ENCODE assay signal across 24 cellular contexts in the genomic region with DNA sequence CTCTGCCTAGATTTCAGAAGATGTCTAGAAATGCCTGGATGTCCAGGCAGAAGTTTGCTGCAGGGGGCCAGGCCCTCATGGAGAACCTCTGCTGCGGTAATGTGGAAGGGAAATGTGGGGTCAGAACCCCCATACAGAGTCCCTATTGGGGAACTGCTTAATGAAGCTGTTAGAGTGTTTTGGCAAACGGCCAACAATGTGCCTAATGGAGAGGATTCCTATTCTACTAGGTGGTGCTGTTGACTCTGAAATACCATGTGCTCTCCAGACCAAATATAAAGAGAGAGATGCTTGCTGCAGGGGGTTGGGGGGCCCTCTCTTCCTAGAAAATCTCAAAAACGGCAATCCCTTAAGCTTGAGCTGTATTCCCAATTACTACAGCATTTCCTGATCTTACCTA. TPM values are rescaled to one million over a fixed set of nuclear protein-coding genes. Genes with fewer than 3 reads are reported as not detected.
DNase-seq lines count a peak whose midpoint lies in the region; ATAC-seq and TF ChIP-seq lines count a peak whose summit lies in the region.
"Had no signal": no experiment of that assay in that cellular context is flagged by ENCODE, and none has a peak within 500 bp of the region (broad histone marks: within the 10 kb centered on the region; RNA-seq: fewer than 3 reads in every experiment).

No MANE protein-coding gene starts in this region.

- H3K4me3 ChIP-seq in A673 (ENCODE audit: low read depth, low read length, poor library complexity, severe bottlenecking): no peak overlapping the region
- H3K4me3 ChIP-seq in SJCRH30: no peak overlapping the region
- H3K4me3 ChIP-seq in fibroblast of villous mesenchyme (ENCODE audit: low read depth, low read length): no peak overlapping the region
- H3K4me3 ChIP-seq in CD8-positive, alpha-beta T cell (ENCODE audit: low read depth, low read length): no peak overlapping the region
- H3K4me3 ChIP-seq: breast epithelium, MG63 had no signal

- H3K4me1 Mint-ChIP-seq in CD8-positive, alpha-beta T cell (ENCODE audit: low read depth): peaks cover 5% of the 10 kb centered on the region
- H3K4me1 Mint-ChIP-seq: activated naive CD8-positive, alpha-beta T cell treated with anti-CD3 and anti-CD28 coated beads, Interleukin-2, amount 50 U/mL, for 24 hours; memory B cell had no signal

- no TSS peak for BruUV-seq in A673 (replicated peaks; lab: Mats Ljungman, UMichigan)

- H3K36me3 ChIP-seq in A673 (ENCODE audit: insufficient read depth, low read length, poor library complexity, severe bottlenecking) (no peaks in the 10 kb centered on the region), SJCRH30 (no peaks in the 10 kb centered on the region)
- peaks cover 5% of the 10 kb centered on the region for H3K36me3 ChIP-seq in CD8-positive, alpha-beta T cell (ENCODE audit: insufficient read depth, low read length)
- H3K36me3 ChIP-seq: breast epithelium, MG63 had no signal

- H3K27me3 Mint-ChIP-seq in CD8-positive, alpha-beta T cell (ENCODE audit: low read depth): no peaks in the 10 kb centered on the region
- H3K27me3 Mint-ChIP-seq: activated naive CD8-positive, alpha-beta T cell treated with anti-CD3 and anti-CD28 coated beads, Interleukin-2, amount 50 U/mL, for 24 hours; memory B cell; naive thymus-derived CD4-positive, alpha-beta T cell; stimulated activated memory B cell treated with anti-CD40 and anti-IgM and Interleukin-4, amounts not matched to agents 10 μg/mL and 1 μg/mL and 100 μg/mL, for 72 hours; T-cell had no signal

- no peak for ATAC-seq in CD8-positive, alpha-beta T cell
- ATAC-seq: activated naive CD8-positive, alpha-beta T cell treated with anti-CD3 and anti-CD28 coated beads, Interleukin-2, amount 50 U/mL, for 24 hours; naive thymus-derived CD4-positive, alpha-beta T cell; sciatic nerve; stimulated activated memory B cell treated with anti-CD40 and anti-IgM and Interleukin-4, amounts not matched to agents 10 μg/mL and 1 μg/mL and 100 μg/mL, for 72 hours; T-cell had no signal

- H3K9me3 ChIP-seq in A673 (ENCODE audit: low read depth, low read length, poor library complexity, severe bottlenecking) (no peaks in the 10 kb centered on the region), SJCRH30 (replicated peaks) (no peaks in the 10 kb centered on the region)
- no peaks in the 10 kb centered on the region for H3K9me3 ChIP-seq in CD8-positive, alpha-beta T cell (ENCODE audit: low read length)
- H3K9me3 ChIP-seq: breast epithelium had no signal

- H3K27ac ChIP-seq in A673 (ENCODE audit: low read depth, low read length, poor library complexity, severe bottlenecking) (no peak overlapping the region), SJCRH30 (no peak overlapping the region)
- H3K27ac ChIP-seq in CD8-positive, alpha-beta T cell (ENCODE audit: low read depth, low read length): no peak overlapping the region
- H3K27ac ChIP-seq: breast epithelium had no signal

- CTCF ChIA-PET in A673 (lab: Charles Lee): no interaction called here
- CTCF ChIA-PET in CD8-positive, alpha-beta T cell (lab: Charles Lee): interaction anchor here (1.1 kb wide), 1 partner anchor 16 kb away, joined by 3 read pairs; no protein-coding TSS in a partner anchor

- H3K9me3 Mint-ChIP-seq in CD8-positive, alpha-beta T cell: no peaks in the 10 kb centered on the region

- POLR2A ChIA-PET in A673 (lab: Charles Lee; ENCODE audit: low non-redundant PET): no interaction called here
- POLR2A ChIA-PET in CD8-positive, alpha-beta T cell (lab: Charles Lee): no interaction called here

- intact Hi-C loops in A673 (cut with micrococcal nuclease; ENCODE audit: unreplicated experiment): no loop called here
- intact Hi-C loops in CD8-positive, alpha-beta T cell (cut with DNase I, micrococcal nuclease): no loop called here

- no peaks in the 10 kb centered on the region for H3K27me3 ChIP-seq in A673 (replicated peaks; ENCODE audit: insufficient read depth, low read depth, low read length, poor library complexity)
- no peaks in the 10 kb centered on the region for H3K27me3 ChIP-seq in SJCRH30
- H3K27me3 ChIP-seq in CD8-positive, alpha-beta T cell (ENCODE audit: insufficient read depth, low read length): no peaks in the 10 kb centered on the region
- H3K27me3 ChIP-seq: breast epithelium had no signal

- no peaks in the 10 kb centered on the region for H3K4me1 ChIP-seq in A673 (ENCODE audit: insufficient read depth, low read length, poor library complexity, severe bottlenecking)
- H3K4me1 ChIP-seq in SJCRH30: no peaks in the 10 kb centered on the region
- no peaks in the 10 kb centered on the region for H3K4me1 ChIP-seq in CD8-positive, alpha-beta T cell (ENCODE audit: insufficient read depth, low read length)
- H3K4me1 ChIP-seq: breast epithelium had no signal

- no peak overlapping the region for H3K4me3 Mint-ChIP-seq in CD8-positive, alpha-beta T cell
- H3K4me3 Mint-ChIP-seq: activated naive CD8-positive, alpha-beta T cell treated with anti-CD3 and anti-CD28 coated beads, Interleukin-2, amount 50 U/mL, for 24 hours; H9; memory B cell; naive thymus-derived CD4-positive, alpha-beta T cell; stimulated activated memory B cell treated with anti-CD40 and anti-IgM and Interleukin-4, amounts not matched to agents 10 μg/mL and 1 μg/mL and 100 μg/mL, for 72 hours; T-cell had no signal

- no peak overlapping the region for H3K27ac Mint-ChIP-seq in CD8-positive, alpha-beta T cell
- H3K27ac Mint-ChIP-seq: activated naive CD8-positive, alpha-beta T cell treated with anti-CD3 and anti-CD28 coated beads, Interleukin-2, amount 50 U/mL, for 24 hours; memory B cell; naive thymus-derived CD4-positive, alpha-beta T cell; stimulated activated memory B cell treated with anti-CD40 and anti-IgM and Interleukin-4, amounts not matched to agents 10 μg/mL and 1 μg/mL and 100 μg/mL, for 72 hours; T-cell had no signal

- H3K36me3 Mint-ChIP-seq in CD8-positive, alpha-beta T cell: peaks cover 81% of the 10 kb centered on the region

- TF ChIP-seq CTCF in A673 (conservative IDR thresholded peaks at IDR 0.05; ENCODE audit: low read depth, low read length) (no peak), fibroblast of villous mesenchyme (IDR thresholded peaks at IDR 0.05; ENCODE audit: insufficient read depth, low read depth, low read length) (no peak)
- no peak for TF ChIP-seq CTCF in CD8-positive, alpha-beta T cell (IDR thresholded peaks at IDR 0.05)

- DNase-seq in A673 (ENCODE audit: low spot score): peak; percentile 11
- DNase-seq in EH (ENCODE audit: low read depth): peak; percentile 21
- DNase-seq in SJCRH30: peak; percentile 9 to 36
- DNase-seq in fibroblast of villous mesenchyme (ENCODE audit: low read depth): peak; percentile 2
- DNase-seq in stimulated activated CD4-positive, alpha-beta T cell treated with anti-CD3 and anti-CD28 coated beads, Interleukin-2, amount 100 ng/mL, for 24 hours: no peak
- no peak for DNase-seq in CD8-positive, alpha-beta T cell
- no peak for DNase-seq in mucosa of gallbladder (ENCODE audit: low spot score)
- DNase-seq in GOT3 (lab: John Stamatoyannopoulos, UW): no peak
- DNase-seq: activated CD4-positive, alpha-beta T cell treated with anti-CD3 and anti-CD28 coated beads for 48 hours; activated CD8-positive, alpha-beta memory T cell treated with anti-CD3 and anti-CD28 coated beads, Interleukin-2, amount 50 U/mL, for 4 hours; activated naive CD8-positive, alpha-beta T cell treated with anti-CD3 and anti-CD28 coated beads, Interleukin-2, amount 50 U/mL, for 24 hours; GDM1; glutamatergic neuron; H9; MG63; naive thymus-derived CD4-positive, alpha-beta T cell; NCI-H1694 treated with DMSO at 0.1 percent for 48 hours; NCI-H345; SHP77; T-cell had no signal

RNA-seq across cellular contexts. Expression of gene DR1, which starts 57.1 kb away (rescaled TPM):
- total RNA-seq in A673 (2021) (71.3 and 77.2 TPM in 2 replicates), fibroblast of villous mesenchyme (27.7 and 45.8 TPM in 2 replicates), mucosa of gallbladder (58.1 TPM)
- 58.7 and 61.0 TPM in 2 replicates for total RNA-seq in SJCRH30 (2014; rRNA removed; shearing (Covaris generic))
- 10 to 100 TPM; 49.1 to 49.9 TPM for total RNA-seq in CD8-positive, alpha-beta T cell

Comparison
In these comparisons a context has a peak if more than half of its experiments do, and no peak if none do; other contexts are left out.
1. DNase-seq: peak in A673 (single experiment), EH (single experiment), SJCRH30 (2 of 2) and fibroblast of villous mesenchyme (single experiment); none in stimulated activated CD4-positive, alpha-beta T cell treated with anti-CD3 and anti-CD28 coated beads, Interleukin-2, amount 100 ng/mL, for 24 hours (0 of 2), CD8-positive, alpha-beta T cell (0 of 7), mucosa of gallbladder (single experiment) and GOT3 (single experiment).